In genomic region chr13:111080642-111081041, GRCh38 we compare ENCODE assay signal across 1 cellular context.
TF ChIP-seq lines count a peak whose summit lies in the region.

No MANE protein-coding gene starts in this region.

TF ChIP-seq in GM23338, 12 proteins besides CTCF, POLR2A, EP300 and RAD21:
- no peak for TF ChIP-seq ZNF114 (CRISPR knock-in tag; IDR thresholded peaks at IDR 0.05)
- no peak for TF ChIP-seq NANOG (IDR thresholded peaks at IDR 0.05; ENCODE audit: borderline replicate concordance)
- TF ChIP-seq ZNF462 (CRISPR knock-in tag; IDR thresholded peaks at IDR 0.05) = peak; percentile 78; the same call in 1 of the 2 replicates
- TF ChIP-seq EZH2 (IDR thresholded peaks at IDR 0.05; ENCODE audit: low read depth, unreplicated experiment) = no peak
- no peak for TF ChIP-seq ETS1 (IDR thresholded peaks at IDR 0.05)
- TF ChIP-seq STAT1 (IDR thresholded peaks at IDR 0.05; ENCODE audit: unreplicated experiment) = no peak
